In genomic region chrX:153507484-153508178, GRCh38 we compare ENCODE assay signal across 8 cellular contexts. TPM values are rescaled to one million over a fixed set of nuclear protein-coding genes. Genes with fewer than 3 reads are reported as not detected.
DNase-seq lines count a peak whose midpoint lies in the region; ATAC-seq and TF ChIP-seq lines count a peak whose summit lies in the region.

No MANE protein-coding gene starts in this region.

- TF ChIP-seq CTCF in AG04450 (IDR thresholded peaks at IDR 0.05; ENCODE audit: low read depth, low read length) (peak; percentile 65), cardiac fibroblast (IDR thresholded peaks at IDR 0.05; ENCODE audit: low read depth, low read length) (peak; percentile 67)

- peak; percentile 94 for ATAC-seq in GM18511 (IDR thresholded peaks at IDR 0.05; ENCODE audit: unreplicated experiment)
- peak; percentile 77 for ATAC-seq in HG02981 (IDR thresholded peaks at IDR 0.05; ENCODE audit: unreplicated experiment)
- ATAC-seq in activated CD4-positive, CD25-positive, alpha-beta regulatory T cell treated with anti-CD3 and anti-CD28 coated beads, Interleukin-2, amount 50 U/mL, for 24 hours = peak; percentile 99 to 100

- POLR2A ChIA-PET in AG04450 (lab: Yijun Ruan, JAX) = no interaction called here

- CTCF ChIA-PET in AG04450 (lab: Charles Lee) = interaction anchor here (0.8 to 4.1 kb wide), 13 partner anchors 11 to 566 kb away, joined by 3 to 62 read pairs (median 5); partner anchors contain the start of genes BGN and HAUS7

- H3K27me3 ChIP-seq in AG04450 (ENCODE audit: control insufficient read depth, insufficient read depth, low read length) = no peaks in the 10 kb centered on the region

- H3K27ac ChIP-seq in AG04450 (ENCODE audit: low read depth, low read length) = no peak overlapping the region

- H3K4me3 ChIP-seq in AG04450 (ENCODE audit: low read depth, low read length) (no peak overlapping the region), cardiac fibroblast (replicated peaks in 1 of 2; ENCODE audit: low read depth in 2 of 2, low read length in 2 of 2) (no peak overlapping the region)

- DNase-seq in AG04450 (ENCODE audit: low read depth, low spot score) (peak; percentile 30), NCI-H2196 treated with DMSO at 0.1 percent for 48 hours (lab: John Stamatoyannopoulos, UW; ENCODE audit: unreplicated experiment) (peak; percentile 30), cardiac fibroblast (ENCODE audit: low read depth in 2 of 2) (peak; percentile 71 to 77), kidney glomerular epithelial cell (lab: John Stamatoyannopoulos, UW) (peak; percentile 6)
- DNase-seq in stimulated activated CD4-positive, alpha-beta T cell treated with anti-CD3 and anti-CD28 coated beads, Interleukin-2, amount 100 ng/mL, for 4 hours (ENCODE audit: low read depth) = peak; percentile 69

- no peaks in the 10 kb centered on the region for H3K9me3 ChIP-seq in AG04450 (ENCODE audit: control insufficient read depth, insufficient read depth, low read length)

RNA-seq across cellular contexts. Expression of gene ATP2B3, which starts 9.8 kb away (rescaled TPM):
- 0.01 TPM in 1 of 2 replicates, not detected in the other for polyA plus RNA-seq in AG04450 (2011; rRNA removed)
- polyA minus RNA-seq in AG04450 (2011; rRNA and poly(A)+ RNA removed) = not detected in 2 replicates

RNA-seq across cellular contexts. Expression of gene BGN, which starts 12.9 kb away (rescaled TPM):
- 97.2 and 143 TPM in 2 replicates for polyA plus RNA-seq in AG04450 (2011; rRNA removed)
- 66.2 and 82.8 TPM in 2 replicates for polyA minus RNA-seq in AG04450 (2011; rRNA and poly(A)+ RNA removed)

RNA-seq across cellular contexts. Expression of gene HAUS7, which starts 37.3 kb away (rescaled TPM):
- 13.2 and 16.5 TPM in 2 replicates for polyA plus RNA-seq in AG04450 (2011; rRNA removed)
- polyA minus RNA-seq in AG04450 (2011; rRNA and poly(A)+ RNA removed) = 16.2 and 23.0 TPM in 2 replicates

Comparison
In these comparisons a context has a peak if more than half of its experiments do, and no peak if none do; other contexts are left out.
1. DNase-seq: peak in every context shown above with its lines; median percentile 74 in cardiac fibroblast; 69 in stimulated activated CD4-positive, alpha-beta T cell treated with anti-CD3 and anti-CD28 coated beads, Interleukin-2, amount 100 ng/mL, for 4 hours; 30 in AG04450; 30 in NCI-H2196 treated with DMSO at 0.1 percent for 48 hours; 6 in kidney glomerular epithelial cell.